1 cellular context compared by ENCODE assay signal in genomic region chr1:214934035-214934434, GRCh38.
TF ChIP-seq lines count a peak whose summit lies in the region.

No MANE protein-coding gene starts in this region.

TF ChIP-seq in GM23338, 12 proteins besides CTCF, POLR2A, EP300 and RAD21 (continued from another document):
- TF ChIP-seq ZNF462 (CRISPR knock-in tag; IDR thresholded peaks at IDR 0.05), result no peak
- TF ChIP-seq ZNF114 (CRISPR knock-in tag; IDR thresholded peaks at IDR 0.05), result no peak
